ENCODE assay signal across 23 cellular contexts in the genomic region with DNA sequence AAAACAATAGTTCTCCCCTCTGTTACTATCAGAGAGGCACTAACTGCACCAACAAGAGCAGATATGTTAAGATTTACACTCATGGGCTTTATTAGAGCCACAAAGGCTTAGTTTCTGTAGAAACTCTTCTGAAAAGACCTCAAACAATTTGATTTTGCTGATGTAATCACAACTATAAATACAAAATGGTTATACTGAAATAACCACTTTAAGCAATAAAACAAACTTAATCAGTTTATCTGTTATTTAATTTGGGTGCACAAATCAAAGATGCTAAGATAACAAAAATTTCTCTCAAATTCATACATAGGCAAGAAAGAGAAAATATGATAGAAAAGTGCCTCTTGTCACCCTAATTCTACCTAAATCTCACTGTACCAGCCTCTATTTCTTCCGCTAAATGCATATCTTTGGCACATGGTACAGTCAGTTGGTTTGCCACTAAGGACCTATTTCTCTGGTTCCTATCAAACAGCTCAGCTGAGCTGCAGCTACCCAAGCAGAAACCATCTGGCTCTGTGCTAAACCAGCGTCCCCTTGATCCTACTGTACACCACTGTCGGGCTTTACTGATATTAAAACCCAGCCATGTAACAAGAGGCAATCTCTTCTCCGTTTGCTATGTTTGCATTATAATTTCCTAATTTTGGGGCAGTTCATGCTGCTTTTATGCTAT.
"Had no signal": no experiment of that assay in that cellular context is flagged by ENCODE, and none has a peak within 500 bp of the region (broad histone marks: within the 10 kb centered on the region; RNA-seq: fewer than 3 reads in every experiment).

No MANE protein-coding gene starts in this region.

- H3K9ac ChIP-seq: parathyroid adenoma had no signal

- ATAC-seq: activated naive CD4-positive, alpha-beta T cell treated with anti-CD3 and anti-CD28 coated beads, Interleukin-2, amount 50 U/mL, for 72 hours; activated T-helper 17 cell treated with anti-CD3 and anti-CD28 coated beads, Interleukin-2, amount 50 U/mL, for 72 hours; esophagus mucosa; gastrocnemius medialis; left colon; right cardiac atrium; WTC11 had no signal

- FAIRE-seq: colon, endothelial cell of umbilical vein, keratinocyte had no signal

- H3K27me3 Mint-ChIP-seq: activated T-helper 17 cell treated with anti-CD3 and anti-CD28 coated beads, Interleukin-2, amount 50 U/mL, for 72 hours; memory B cell; stimulated activated naive CD8-positive, alpha-beta T cell treated with anti-CD3 and anti-CD28 coated beads, Interleukin-15, Interleukin-2, amounts not matched to agents 100 ng/mL and 50 ng/mL, for 24 hours had no signal

- H3K4me3 Mint-ChIP-seq: activated T-helper 17 cell treated with anti-CD3 and anti-CD28 coated beads, Interleukin-2, amount 50 U/mL, for 72 hours; memory B cell; nephron progenitor cell; stimulated activated naive CD8-positive, alpha-beta T cell treated with anti-CD3 and anti-CD28 coated beads, Interleukin-15, Interleukin-2, amounts not matched to agents 100 ng/mL and 50 ng/mL, for 24 hours; WTC11 had no signal

- H3K27me3 ChIP-seq: adrenal gland, ascending aorta, brain microvascular endothelial cell, gastrocnemius medialis, tibial artery had no signal

- H3K9me3 ChIP-seq: adrenal gland, ascending aorta, gastrocnemius medialis, tibial artery had no signal

- H3K9me3 Mint-ChIP-seq: activated naive CD4-positive, alpha-beta T cell treated with anti-CD3 and anti-CD28 coated beads, Interleukin-2, amount 50 U/mL, for 72 hours; activated T-helper 17 cell treated with anti-CD3 and anti-CD28 coated beads, Interleukin-2, amount 50 U/mL, for 72 hours; memory B cell; nephron progenitor cell; stimulated activated naive CD8-positive, alpha-beta T cell treated with anti-CD3 and anti-CD28 coated beads, Interleukin-15, Interleukin-2, amounts not matched to agents 100 ng/mL and 50 ng/mL, for 24 hours; WTC11 had no signal

- H2AFZ ChIP-seq: parathyroid adenoma had no signal

- H3K27ac ChIP-seq: adrenal gland, ascending aorta, brain microvascular endothelial cell, gastrocnemius medialis, parathyroid adenoma, tibial artery had no signal

- H3K79me2 ChIP-seq: parathyroid adenoma had no signal

- DNase-seq: activated T-cell treated with anti-CD3 and anti-CD28 coated beads, Interleukin-2, amount 50 U/mL, for 1 hour; adrenal gland; brain microvascular endothelial cell; effector memory CD4-positive, alpha-beta T cell; gastrocnemius medialis; hippocampal formation; left colon; nephron progenitor cell; right cardiac atrium; stimulated activated CD4-positive, alpha-beta T cell treated with anti-CD3 and anti-CD28 coated beads, Interleukin-12 subunit alpha, Interleukin-12 subunit beta, amount 100 ng/mL, for 4 hours; stimulated activated CD4-positive, alpha-beta T cell treated with anti-CD3 and anti-CD28 coated beads, Interleukin-4, amount 100 ng/mL, for 4 hours; tibial artery had no signal

- H3K4me1 Mint-ChIP-seq: activated T-helper 17 cell treated with anti-CD3 and anti-CD28 coated beads, Interleukin-2, amount 50 U/mL, for 72 hours; memory B cell; nephron progenitor cell had no signal

- H3K27ac Mint-ChIP-seq: activated T-helper 17 cell treated with anti-CD3 and anti-CD28 coated beads, Interleukin-2, amount 50 U/mL, for 72 hours; memory B cell; nephron progenitor cell; stimulated activated naive CD8-positive, alpha-beta T cell treated with anti-CD3 and anti-CD28 coated beads, Interleukin-15, Interleukin-2, amounts not matched to agents 100 ng/mL and 50 ng/mL, for 24 hours had no signal

- H3K4me3 ChIP-seq: adrenal gland, ascending aorta, gastrocnemius medialis, tibial artery had no signal

- H3K4me1 ChIP-seq: adrenal gland, ascending aorta, gastrocnemius medialis, parathyroid adenoma, tibial artery had no signal
